11 cellular contexts compared by ENCODE assay signal in genomic region chr11:66048525-66049313, GRCh38. TPM values are rescaled to one million over a fixed set of nuclear protein-coding genes. Genes with fewer than 3 reads are reported as not detected.
DNase-seq lines count a peak whose midpoint lies in the region; ATAC-seq and TF ChIP-seq lines count a peak whose summit lies in the region.
"Had no signal": no experiment of that assay in that cellular context is flagged by ENCODE, and none has a peak within 500 bp of the region (broad histone marks: within the 10 kb centered on the region; RNA-seq: fewer than 3 reads in every experiment).

Gene GAL3ST3, minus strand, starts transcription at chr11:66049161. Its CDS starts 3,746 bp downstream, at chr11:66045415.

- no peak within 1 kb of the TSS for H3K27ac ChIP-seq in iPS DF 6.9 (ENCODE audit: low read length)
- no peak within 1 kb of the TSS for H3K27ac ChIP-seq in spleen
- H3K27ac ChIP-seq: brain microvascular endothelial cell, gastrocnemius medialis had no signal

- peak within 1 kb of the TSS; percentile 28 for H3K4me3 Mint-ChIP-seq in T-helper 17 cell

- H3K36me3 ChIP-seq in iPS DF 6.9 (ENCODE audit: control insufficient read depth, insufficient read depth, low read length) (no peaks in the 10 kb centered on the region), spleen (peaks cover 0 to 8% (median 1%) of the 10 kb centered on the region in 6 donors)
- H3K36me3 ChIP-seq: brain microvascular endothelial cell, pancreas had no signal

- H3K36me3 Mint-ChIP-seq in T-helper 17 cell (ENCODE audit: low read depth): peaks cover 4% of the 10 kb centered on the region

- peak within 1 kb of the TSS; percentile 47 for H3K4me3 ChIP-seq in iPS DF 6.9 (ENCODE audit: low read length)
- H3K4me3 ChIP-seq in spleen: peak within 1 kb of the TSS in 1 of 8 donors; percentile 31
- H3K4me3 ChIP-seq: gastrocnemius medialis, pancreas had no signal

- H3K4me1 Mint-ChIP-seq in T-helper 17 cell: peaks cover 21% of the 10 kb centered on the region

- WGBS in iPS DF 6.9 (ENCODE audit: insufficient coverage, insufficient read length): no CpG with 5 or more reads among the region's 40 CpGs
- WGBS in spleen, 5 donors: 13 to 24% (median 23%) methylated on average over 27 to 40 of the region's 40 CpGs

- ATAC-seq in T-helper 17 cell (no peak), GM18861 (IDR thresholded peaks at IDR 0.05; ENCODE audit: unreplicated experiment) (no peak)
- ATAC-seq: gastrocnemius medialis, pancreas had no signal

- H3K27me3 ChIP-seq in iPS DF 6.9 (ENCODE audit: control insufficient read depth, insufficient read depth, low read length) (no peaks in the 10 kb centered on the region), spleen (replicated peaks in 1 of 7) (peaks cover 0 to 27% (median 10%) of the 10 kb centered on the region in 7 donors)
- H3K27me3 ChIP-seq: brain microvascular endothelial cell, pancreas had no signal

- DNase-seq in NCI-H748 (lab: John Stamatoyannopoulos, UW; ENCODE audit: unreplicated experiment): peak; percentile 56
- no peak for DNase-seq in NCI-H748 treated with DMSO at 0.1 percent for 48 hours (lab: John Stamatoyannopoulos, UW)
- no peak for DNase-seq in T-helper 17 cell
- no peak for DNase-seq in iPS DF 6.9 (ENCODE audit: low read depth, low spot score)
- DNase-seq in spleen: peak; percentile 72
- no peak for DNase-seq in GM19238 (ENCODE audit: insufficient read length, low spot score)
- no peak for DNase-seq in hippocampal formation (lab: John Stamatoyannopoulos, UW)
- DNase-seq: brain microvascular endothelial cell, gastrocnemius medialis had no signal

- H3K9me3 ChIP-seq in T-helper 17 cell (ENCODE audit: control insufficient read depth, low read length, poor library complexity, severe bottlenecking): no peaks in the 10 kb centered on the region
- no peaks in the 10 kb centered on the region for H3K9me3 ChIP-seq in iPS DF 6.9 (ENCODE audit: control insufficient read depth, insufficient read depth, low read length)
- no peaks in the 10 kb centered on the region for H3K9me3 ChIP-seq in spleen
- H3K9me3 ChIP-seq: gastrocnemius medialis, pancreas had no signal

- no peak within 1 kb of the TSS for H3K27ac Mint-ChIP-seq in T-helper 17 cell

- no peak for TF ChIP-seq CTCF in spleen (IDR thresholded peaks at IDR 0.05 in 8 of 11, conservative IDR thresholded peaks at IDR 0.05 in 3 of 11)

- TF ChIP-seq POLR2A in spleen (IDR thresholded peaks at IDR 0.05): no peak

- intact Hi-C loops in spleen (cut with DNase I; ENCODE audit: low total_unique reads): no loop called here

- H3K4me1 ChIP-seq in iPS DF 6.9 (ENCODE audit: control insufficient read depth, insufficient read depth, low read length) (peaks cover 13% of the 10 kb centered on the region; the same call in 1 of the 2 replicates), spleen (peaks cover 20 to 51% (median 41%) of the 10 kb centered on the region in 6 donors)

- H3K27me3 Mint-ChIP-seq in T-helper 17 cell: no peaks in the 10 kb centered on the region

RNA-seq across cellular contexts. Expression of gene GAL3ST3, which starts in this region (rescaled TPM):
- not detected for total RNA-seq in T-helper 17 cell
- not detected for total RNA-seq in spleen
- under 1 TPM; 0.03 to 0.04 (median 0.03) TPM for polyA plus RNA-seq in spleen

Comparison
In these comparisons a context has a peak if more than half of its experiments do, and no peak if none do; other contexts are left out.
1. Peak in DNase-seq in spleen; RNA of the gene not detected or under 1 TPM.